Comparison of ENCODE assay signal across 8 cellular contexts in the genomic region with DNA sequence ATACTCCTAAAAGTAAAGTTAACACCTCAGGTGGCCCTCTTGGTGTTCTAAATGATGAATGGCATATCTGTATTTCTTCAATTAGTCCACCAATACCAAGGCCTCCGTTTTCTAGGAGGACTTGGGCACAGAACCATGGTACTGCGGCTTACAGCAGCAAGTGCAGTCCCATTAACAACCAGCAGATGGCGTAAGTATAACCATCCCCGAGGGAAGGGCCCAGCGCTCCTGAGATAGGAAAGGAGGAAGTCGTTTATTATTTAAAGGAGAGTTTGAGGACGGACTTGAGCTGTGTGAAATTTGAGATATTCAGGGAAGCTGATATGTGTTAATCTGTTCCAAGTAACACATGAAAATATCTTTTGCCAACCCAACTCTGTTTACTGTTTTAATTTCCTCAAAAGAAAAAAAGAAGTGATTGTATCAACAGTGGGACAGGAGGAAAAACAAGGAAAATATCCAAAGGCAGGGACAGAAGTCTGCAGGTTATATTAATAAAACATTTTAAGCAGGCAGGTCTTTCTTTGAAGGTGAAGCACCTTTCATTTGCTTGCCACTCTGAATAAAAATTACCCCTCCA. TPM values are rescaled to one million over a fixed set of nuclear protein-coding genes. Genes with fewer than 3 reads are reported as not detected.
DNase-seq lines count a peak whose midpoint lies in the region; ATAC-seq and TF ChIP-seq lines count a peak whose summit lies in the region.

No MANE protein-coding gene starts in this region.

- H3K9me3 ChIP-seq in DOHH2 (ENCODE audit: control insufficient read depth, insufficient read depth, low read length) (peaks cover 11% of the 10 kb centered on the region; the same call in 1 of the 2 replicates), mucosa of stomach (ENCODE audit: control insufficient read depth, low read length) (peaks cover 25% of the 10 kb centered on the region)

- no peak overlapping the region for H3K4me2 ChIP-seq in DOHH2 (ENCODE audit: low read length)

- H3K4me1 Mint-ChIP-seq in activated CD8-positive, alpha-beta memory T cell treated with anti-CD3 and anti-CD28 coated beads, Interleukin-2, amount 10 ng/mL, durations not matched to agents 7 days and 5 days, result no peaks in the 10 kb centered on the region

- H3K27ac Mint-ChIP-seq in activated CD8-positive, alpha-beta memory T cell treated with anti-CD3 and anti-CD28 coated beads, Interleukin-2, amount 10 ng/mL, durations not matched to agents 7 days and 5 days, result no peak overlapping the region

- no peak for ATAC-seq in activated CD8-positive, alpha-beta memory T cell treated with anti-CD3 and anti-CD28 coated beads, Interleukin-2, amount 10 ng/mL, durations not matched to agents 7 days and 5 days
- ATAC-seq in HG02588 (IDR thresholded peaks at IDR 0.05; ENCODE audit: unreplicated experiment), result no peak

- no peak overlapping the region for H3K27ac ChIP-seq in DOHH2 (ENCODE audit: low read depth, low read length)

- H3K4me3 ChIP-seq in DOHH2 (ENCODE audit: low read length), result no peak overlapping the region
- H3K4me3 ChIP-seq in epithelial cell of proximal tubule (ENCODE audit: low read depth, low read length), result no peak overlapping the region
- no peak overlapping the region for H3K4me3 ChIP-seq in mucosa of stomach (ENCODE audit: low read length)

- H3K4me1 ChIP-seq in DOHH2 (ENCODE audit: control insufficient read depth, low read length), result no peaks in the 10 kb centered on the region
- H3K4me1 ChIP-seq in mucosa of stomach (ENCODE audit: control insufficient read depth, insufficient read depth, low read length), result peaks cover 26% of the 10 kb centered on the region

- H3K27me3 ChIP-seq in DOHH2 (ENCODE audit: control insufficient read depth, low read length), result no peaks in the 10 kb centered on the region
- H3K27me3 ChIP-seq in mucosa of stomach (ENCODE audit: control insufficient read depth, insufficient read depth, low read length), result no peaks in the 10 kb centered on the region

- H3K79me2 ChIP-seq in DOHH2 (ENCODE audit: control insufficient read depth, low read length), result no peaks in the 10 kb centered on the region

- H3K36me3 ChIP-seq in DOHH2 (ENCODE audit: control insufficient read depth, low read length) (no peaks in the 10 kb centered on the region), mucosa of stomach (ENCODE audit: control insufficient read depth, insufficient read depth, low read length) (no peaks in the 10 kb centered on the region)

- CTCF ChIA-PET in activated CD8-positive, alpha-beta memory T cell treated with anti-CD3 and anti-CD28 coated beads, Interleukin-2, amount 10 ng/mL, durations not matched to agents 7 days and 5 days (lab: Charles Lee), result interaction anchor here (1.3 to 1.6 kb wide), 4 partner anchors 10 to 137 kb away, joined by 3 to 8 read pairs (median 4); no protein-coding TSS in a partner anchor

- H3K36me3 Mint-ChIP-seq in activated CD8-positive, alpha-beta memory T cell treated with anti-CD3 and anti-CD28 coated beads, Interleukin-2, amount 10 ng/mL, durations not matched to agents 7 days and 5 days, result no peaks in the 10 kb centered on the region

- no peaks in the 10 kb centered on the region for H3K9me2 ChIP-seq in DOHH2 (replicated peaks; ENCODE audit: control insufficient read depth, low read length)

- H3K27me3 Mint-ChIP-seq in activated CD8-positive, alpha-beta memory T cell treated with anti-CD3 and anti-CD28 coated beads, Interleukin-2, amount 10 ng/mL, durations not matched to agents 7 days and 5 days, result peaks cover 2% of the 10 kb centered on the region

- peak; percentile 65 for DNase-seq in HS-27A (ENCODE audit: low read depth)
- peak; percentile 81 to 86 for DNase-seq in NOMO-1 (lab: John Stamatoyannopoulos, UW; ENCODE audit: unreplicated experiment in 2 of 2)
- DNase-seq in activated CD8-positive, alpha-beta memory T cell treated with anti-CD3 and anti-CD28 coated beads, Interleukin-2, amount 10 ng/mL, durations not matched to agents 7 days and 5 days, result peak; percentile 53
- no peak for DNase-seq in epithelial cell of proximal tubule (ENCODE audit: low read depth)
- DNase-seq in stimulated activated naive CD4-positive, alpha-beta T cell (lab: John Stamatoyannopoulos, UW), result peak; percentile 17 to 63 (median 43)

- TF ChIP-seq CTCF in DOHH2 (IDR thresholded peaks at IDR 0.05; ENCODE audit: low read depth, low read length, poor library complexity, severe bottlenecking) (peak; percentile 88), epithelial cell of proximal tubule (conservative IDR thresholded peaks at IDR 0.05; ENCODE audit: low read depth, low read length) (peak; percentile 98)

- H3K9ac ChIP-seq in mucosa of stomach (ENCODE audit: low read length), result peak overlapping the region; percentile 23

- H3F3A ChIP-seq in DOHH2 (ENCODE audit: control insufficient read depth, insufficient read depth), result no peaks in the 10 kb centered on the region

- H3K4me3 Mint-ChIP-seq in activated CD8-positive, alpha-beta memory T cell treated with anti-CD3 and anti-CD28 coated beads, Interleukin-2, amount 10 ng/mL, durations not matched to agents 7 days and 5 days, result no peak overlapping the region

- peaks cover 11% of the 10 kb centered on the region for H3K9me3 Mint-ChIP-seq in activated CD8-positive, alpha-beta memory T cell treated with anti-CD3 and anti-CD28 coated beads, Interleukin-2, amount 10 ng/mL, durations not matched to agents 7 days and 5 days (ENCODE audit: low read depth)

- no peaks in the 10 kb centered on the region for H4K20me1 ChIP-seq in DOHH2 (ENCODE audit: control insufficient read depth, insufficient read depth, low read depth, low read length)

RNA-seq across cellular contexts. Expression of gene KCNJ15, which starts 37.7 kb away (rescaled TPM):
- not detected for total RNA-seq in activated CD8-positive, alpha-beta memory T cell treated with anti-CD3 and anti-CD28 coated beads, Interleukin-2, amount 10 ng/mL, durations not matched to agents 7 days and 5 days
- total RNA-seq in epithelial cell of proximal tubule, result 38.9 and 40.8 TPM in 2 replicates

Comparison
In these comparisons a context has a peak if more than half of its experiments do, and no peak if none do; other contexts are left out.
1. RNA of gene KCNJ15, which starts 37.7 kb away (total RNA-seq): 38.9 to 40.8 TPM in epithelial cell of proximal tubule; not detected in activated CD8-positive, alpha-beta memory T cell treated with anti-CD3 and anti-CD28 coated beads, Interleukin-2, amount 10 ng/mL, durations not matched to agents 7 days and 5 days; every median in the first group is over 10 times any median in the second.